22 cellular contexts compared by ENCODE assay signal in the genomic region with DNA sequence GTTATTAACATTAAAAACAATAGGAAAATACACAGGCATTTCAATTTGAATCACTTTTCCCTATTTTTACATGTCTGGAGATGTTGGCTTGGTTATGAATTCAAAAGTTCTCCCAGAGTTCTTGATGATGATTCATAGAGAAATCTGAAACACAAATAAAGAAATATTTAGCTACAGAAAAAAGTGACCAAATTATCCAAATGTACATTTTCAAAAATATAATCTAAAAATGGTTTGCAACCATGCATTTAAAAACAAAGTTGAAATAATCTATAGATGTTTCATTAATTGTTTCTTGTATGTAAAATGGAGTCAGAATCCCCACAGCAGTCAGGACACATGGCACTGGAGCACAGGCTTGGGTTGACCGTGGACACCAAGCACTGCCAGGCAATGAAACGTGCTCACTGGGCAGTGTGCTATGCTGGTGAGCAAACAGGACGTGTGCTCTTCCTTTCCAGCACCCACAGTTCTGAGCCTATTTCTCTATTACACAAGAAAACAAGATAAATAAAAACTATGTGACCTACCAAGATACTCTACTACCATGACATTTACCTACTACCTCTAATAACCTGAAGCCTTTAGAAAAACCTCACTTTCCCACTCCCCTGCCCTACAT. TPM values are rescaled to one million over a fixed set of nuclear protein-coding genes. Genes with fewer than 3 reads are reported as not detected.
A peak's percentile ranks its signal among the peaks of the same experiment; 100 is the strongest.
DNase-seq lines count a peak whose midpoint lies in the region; ATAC-seq, FAIRE-seq and TF ChIP-seq lines count a peak whose summit lies in the region.
"Had no signal": no experiment of that assay in that cellular context is flagged by ENCODE, and none has a peak within 500 bp of the region (broad histone marks: within the 10 kb centered on the region; RNA-seq: fewer than 3 reads in every experiment).

No MANE protein-coding gene starts in this region.

- H3K4me1 Mint-ChIP-seq in activated CD4-positive, alpha-beta T cell treated with anti-CD3 and anti-CD28 coated beads, Interleukin-2, amount 10 ng/mL, durations not matched to agents 7 days and 5 days: no peaks in the 10 kb centered on the region
- H3K4me1 Mint-ChIP-seq: CD8-positive, alpha-beta memory T cell had no signal

- no peak overlapping the region for H3K27ac ChIP-seq in K562 (ENCODE audit: extremely low read depth, low read depth, low read length)
- H3K27ac ChIP-seq: 22Rv1, PC-9, SJSA1 had no signal

- intact Hi-C loops in K562 (cut with micrococcal nuclease): no loop called here

- H2AFZ ChIP-seq in K562 (ENCODE audit: low read depth, low read length): no peak overlapping the region
- H2AFZ ChIP-seq: PC-9 had no signal

- H3K4me2 ChIP-seq in K562 (ENCODE audit: insufficient read depth, low read length): no peak overlapping the region
- H3K4me2 ChIP-seq: PC-9 had no signal

- H3K79me2 ChIP-seq in K562 (ENCODE audit: control insufficient read depth, insufficient read depth, low read length): no peaks in the 10 kb centered on the region

- H3K9ac ChIP-seq in K562 (ENCODE audit: insufficient read depth in 1 of 2, low read depth in 2 of 2, low read length in 2 of 2): no peak overlapping the region

- BruUV-seq in K562 (replicated peaks; lab: Mats Ljungman, UMichigan): no TSS peak

- H3K27me3 ChIP-seq in K562 (ENCODE audit: control insufficient read depth in 2 of 2, insufficient read depth in 2 of 2, low read length in 2 of 2): no peaks in the 10 kb centered on the region
- H3K27me3 ChIP-seq: BE2C, SJSA1 had no signal

- no peak for DNase-seq in activated CD4-positive, alpha-beta T cell treated with anti-CD3 and anti-CD28 coated beads, Interleukin-2, amount 10 ng/mL, durations not matched to agents 7 days and 5 days
- no peak for DNase-seq in activated CD4-positive, alpha-beta T cell treated with anti-CD3 and anti-CD28 coated beads, Interleukin-2, amount 50 U/mL, for 48 hours
- DNase-seq in K562 (ENCODE audit: extremely low read depth in 1 of 4, low spot score in 3 of 4) (no peak), iris pigment epithelial cell (ENCODE audit: low read depth) (peak; percentile 40), NCI-H1092 (lab: John Stamatoyannopoulos, UW) (no peak)
- DNase-seq: BE2C; CD8-positive, alpha-beta memory T cell; GDM1; GOT3; HFFc6; NCI-H1436 treated with DMSO at 0.1 percent for 48 hours; NCI-H510A treated with DMSO at 0.1 percent for 48 hours; NCI-H82; PC-9 had no signal

- H3K27me3 Mint-ChIP-seq in activated CD4-positive, alpha-beta T cell treated with anti-CD3 and anti-CD28 coated beads, Interleukin-2, amount 10 ng/mL, durations not matched to agents 7 days and 5 days: no peaks in the 10 kb centered on the region

- WGBS in K562 (ENCODE audit: insufficient coverage, low coverage, missing lambda C conversion rate): 89% methylated on average over 3 of the region's 3 CpGs

- TF ChIP-seq RAD21 in K562 (CRISPR knock-in tag; conservative IDR thresholded peaks at IDR 0.05 in 1 of 2, IDR thresholded peaks at IDR 0.05 in 1 of 2): no peak

- no peaks in the 10 kb centered on the region for H4K20me1 ChIP-seq in K562 (replicated peaks; ENCODE audit: control insufficient read depth, insufficient read depth, low read length)

- in situ Hi-C loops in K562 (cut with MboI): no loop called here

- no peaks in the 10 kb centered on the region for H3K9me1 ChIP-seq in K562 (ENCODE audit: control insufficient read depth, insufficient read depth, low read length)

- H3K36me3 ChIP-seq in K562 (ENCODE audit: control insufficient read depth, insufficient read depth, low read length): peaks cover 66% of the 10 kb centered on the region

- no peak overlapping the region for H3K4me3 ChIP-seq in K562
- H3K4me3 ChIP-seq: GM12878, PC-9, SJSA1 had no signal

- no peaks in the 10 kb centered on the region for H3K9me3 Mint-ChIP-seq in activated CD4-positive, alpha-beta T cell treated with anti-CD3 and anti-CD28 coated beads, Interleukin-2, amount 10 ng/mL, durations not matched to agents 7 days and 5 days
- H3K9me3 Mint-ChIP-seq: CD8-positive, alpha-beta memory T cell; HFFc6 had no signal

- no peak for ATAC-seq in K562
- ATAC-seq in HG02759 (IDR thresholded peaks at IDR 0.05; ENCODE audit: unreplicated experiment): no peak
- ATAC-seq in HG02763 (IDR thresholded peaks at IDR 0.05; ENCODE audit: unreplicated experiment): no peak
- no peak for ATAC-seq in GM19324 (IDR thresholded peaks at IDR 0.05; ENCODE audit: low FRiP score, unreplicated experiment)
- ATAC-seq: GM12878 had no signal

- no peaks in the 10 kb centered on the region for H3K4me1 ChIP-seq in K562 (replicated peaks in 1 of 2; ENCODE audit: control insufficient read depth in 2 of 2, insufficient read depth in 2 of 2, low read length in 2 of 2)
- H3K4me1 ChIP-seq: BE2C had no signal

- no peaks in the 10 kb centered on the region for H3K9me3 ChIP-seq in K562 (replicated peaks; ENCODE audit: control insufficient read depth, insufficient read depth, low read depth, low read length)
- H3K9me3 ChIP-seq: BE2C, SJSA1 had no signal

- TF ChIP-seq EP300 in K562 (IDR thresholded peaks at IDR 0.05; ENCODE audit: low read length): no peak

- no peak for FAIRE-seq in K562 (lab: Jason Lieb, UNC)
- FAIRE-seq: GM12878, GM18507, HTR-8/SVneo had no signal

- POLR2A ChIA-PET in activated CD4-positive, alpha-beta T cell treated with anti-CD3 and anti-CD28 coated beads, Interleukin-2, amount 10 ng/mL, durations not matched to agents 7 days and 5 days (lab: Charles Lee): no interaction called here
- POLR2A ChIA-PET in K562 (lab: Yijun Ruan, JAX): interaction anchor here (2.8 kb wide), 1 partner anchor 12 kb away, joined by 7 read pairs; no protein-coding TSS in a partner anchor

- peak overlapping the region; percentile 71 for H3K27ac Mint-ChIP-seq in activated CD4-positive, alpha-beta T cell treated with anti-CD3 and anti-CD28 coated beads, Interleukin-2, amount 10 ng/mL, durations not matched to agents 7 days and 5 days
- H3K27ac Mint-ChIP-seq: HFFc6 had no signal

- CTCF ChIA-PET in activated CD4-positive, alpha-beta T cell treated with anti-CD3 and anti-CD28 coated beads, Interleukin-2, amount 10 ng/mL, durations not matched to agents 7 days and 5 days (lab: Charles Lee): interaction anchor here (1.2 kb wide), 1 partner anchor 12 kb away, joined by 3 read pairs; no protein-coding TSS in a partner anchor
- CTCF ChIA-PET in K562 (lab: Yijun Ruan, JAX; ENCODE audit: low intra/inter-chr PET ratio): no interaction called here

- no peak for TF ChIP-seq POLR2A in K562 (conservative IDR thresholded peaks at IDR 0.05)

- TF ChIP-seq CTCF in K562 (IDR thresholded peaks at IDR 0.05 in 2 of 3, conservative IDR thresholded peaks at IDR 0.05 in 1 of 3; ENCODE audit: insufficient read depth in 2 of 3, low read depth in 1 of 3, low read length in 3 of 3): no peak

- peaks cover 51% of the 10 kb centered on the region for H3K36me3 Mint-ChIP-seq in activated CD4-positive, alpha-beta T cell treated with anti-CD3 and anti-CD28 coated beads, Interleukin-2, amount 10 ng/mL, durations not matched to agents 7 days and 5 days (ENCODE audit: low read depth)

- no peak overlapping the region for H3K4me3 Mint-ChIP-seq in activated CD4-positive, alpha-beta T cell treated with anti-CD3 and anti-CD28 coated beads, Interleukin-2, amount 10 ng/mL, durations not matched to agents 7 days and 5 days
- H3K4me3 Mint-ChIP-seq: CD8-positive, alpha-beta memory T cell; HFFc6 had no signal

TF ChIP-seq in K562, 482 proteins besides CTCF, POLR2A, EP300 and RAD21 (continues in another document):
- peak; percentile 69 for TF ChIP-seq PRPF4 (IDR thresholded peaks at IDR 0.05; ENCODE audit: insufficient read depth, low read depth, low read length, poor library complexity, severe bottlenecking)
- TF ChIP-seq TFAP4 (CRISPR knock-in tag; IDR thresholded peaks at IDR 0.05; ENCODE audit: borderline replicate concordance): no peak
- TF ChIP-seq ADNP (tag; IDR thresholded peaks at IDR 0.05): no peak
- no peak for TF ChIP-seq E2F5 (CRISPR knock-in tag; IDR thresholded peaks at IDR 0.05)
- no peak for TF ChIP-seq SRSF1 (IDR thresholded peaks at IDR 0.05; ENCODE audit: low read depth, low read length)
- TF ChIP-seq HMGN3 (IDR thresholded peaks at IDR 0.05; ENCODE audit: borderline replicate concordance, extremely low read depth, insufficient read length, low read depth, low read length): no peak

RNA-seq across cellular contexts. Expression of gene PTPRN2, which starts 44.1 kb away (rescaled TPM):
- total RNA-seq in activated CD4-positive, alpha-beta T cell treated with anti-CD3 and anti-CD28 coated beads, Interleukin-2, amount 10 ng/mL, durations not matched to agents 7 days and 5 days: 1 to 10 TPM; 2.6 to 2.7 TPM
- total RNA-seq in K562 (2011; cell fraction: chromatin; rRNA removed; ENCODE audit: low replicate concordance): not detected in 2 replicates
- total RNA-seq in K562 (2011; cell fraction: nucleolus; rRNA removed): not detected in 2 replicates
- not detected in 2 replicates for total RNA-seq in K562 (2011; cell fraction: nucleoplasm; rRNA removed)
- not detected in 2 replicates for total RNA-seq in K562 (2014; rRNA removed)
- not detected in 2 replicates for total RNA-seq in K562 (2014; rRNA removed; fragmentation: Illumina TruSeq; extraction: Trizol)
- not detected in 2 replicates for total RNA-seq in K562 (2015; rRNA removed; fragmentation: Illumina TruSeq; extraction: Trizol)
- 0.09 TPM in 1 of 2 replicates, not detected in the other for total RNA-seq in K562 (2021)
- not detected in 2 replicates for polyA plus RNA-seq in K562 (2011; rRNA removed)
- polyA plus RNA-seq in K562 (2011; cell fraction: cytosol; rRNA removed): not detected in 2 replicates
- polyA plus RNA-seq in K562 (2011; cell fraction: nucleus; rRNA removed): not detected in 2 replicates
- polyA plus RNA-seq in K562 (2012): 0.04 TPM in 1 of 2 replicates, not detected in the other
- polyA plus RNA-seq in K562 (2014; fragmentation: Illumina TruSeq; extraction: Trizol): not detected in 2 replicates
- polyA plus RNA-seq in K562 (2014; fragmentation: Nextera tagmentation; extraction: Ambion mirVana): not detected
- not detected in 2 replicates for polyA plus RNA-seq in K562 (2014; rRNA removed)
- not detected in 2 replicates for polyA minus RNA-seq in K562 (2011; rRNA and poly(A)+ RNA removed)
- polyA minus RNA-seq in K562 (2011; cell fraction: cytosol; rRNA and poly(A)+ RNA removed): 0.73 TPM in 1 of 2 replicates, not detected in the other
- polyA minus RNA-seq in K562 (2011; cell fraction: nucleus; rRNA and poly(A)+ RNA removed): not detected in 2 replicates
- total RNA-seq: GM12878, PC-9 had no signal
